Comparison of ENCODE assay signal across 1 cellular context in the genomic region with DNA sequence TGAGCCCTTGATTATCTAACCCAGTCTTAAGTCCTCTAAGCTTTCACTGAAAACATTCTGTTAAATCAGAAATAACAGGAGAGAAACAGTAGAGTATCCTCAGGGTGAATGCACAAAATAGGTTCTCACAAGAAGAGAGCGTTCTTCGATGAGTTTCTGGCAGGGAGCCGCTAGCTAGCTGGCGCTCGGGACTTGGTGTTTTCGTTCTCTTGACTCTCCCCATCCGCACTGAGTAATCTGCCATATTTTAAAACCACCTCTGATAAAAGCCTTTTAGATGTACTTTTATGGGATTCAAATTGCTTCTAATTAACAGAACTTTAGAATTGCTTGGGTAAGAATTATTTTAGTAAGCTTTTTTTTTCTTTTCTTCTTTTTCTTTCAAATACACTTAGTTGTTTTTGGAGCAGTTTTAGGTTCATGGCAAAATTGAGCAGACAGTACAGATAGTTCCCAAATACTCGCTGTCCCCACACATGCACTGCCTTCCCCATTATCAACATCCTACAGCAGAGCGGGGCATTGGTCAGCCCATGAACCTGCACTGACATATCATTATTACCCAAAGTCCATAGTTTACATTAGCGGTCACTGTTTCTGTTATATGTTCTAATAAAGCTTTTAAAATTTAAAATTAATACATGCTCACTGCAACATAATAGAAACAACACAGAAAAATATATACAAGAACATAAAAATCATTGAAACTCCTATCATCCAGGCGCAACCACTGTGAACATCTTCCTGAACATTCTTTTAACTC.
TF ChIP-seq lines count a peak whose summit lies in the region.

No MANE protein-coding gene starts in this region.

TF ChIP-seq in K562, 482 proteins besides CTCF, POLR2A, EP300 and RAD21:
- TF ChIP-seq CBX8 (IDR thresholded peaks at IDR 0.05; ENCODE audit: borderline replicate concordance, extremely low read depth, low read depth, low read length, poor library complexity, severe bottlenecking), result peak; percentile 92
- TF ChIP-seq CBX2 (IDR thresholded peaks at IDR 0.05; ENCODE audit: insufficient read depth, low read length, poor library complexity, severe bottlenecking), result peak; percentile 91
- TF ChIP-seq ILK (tag; IDR thresholded peaks at IDR 0.05; ENCODE audit: borderline replicate concordance, low read depth), result no peak
- TF ChIP-seq, protein P1, sequence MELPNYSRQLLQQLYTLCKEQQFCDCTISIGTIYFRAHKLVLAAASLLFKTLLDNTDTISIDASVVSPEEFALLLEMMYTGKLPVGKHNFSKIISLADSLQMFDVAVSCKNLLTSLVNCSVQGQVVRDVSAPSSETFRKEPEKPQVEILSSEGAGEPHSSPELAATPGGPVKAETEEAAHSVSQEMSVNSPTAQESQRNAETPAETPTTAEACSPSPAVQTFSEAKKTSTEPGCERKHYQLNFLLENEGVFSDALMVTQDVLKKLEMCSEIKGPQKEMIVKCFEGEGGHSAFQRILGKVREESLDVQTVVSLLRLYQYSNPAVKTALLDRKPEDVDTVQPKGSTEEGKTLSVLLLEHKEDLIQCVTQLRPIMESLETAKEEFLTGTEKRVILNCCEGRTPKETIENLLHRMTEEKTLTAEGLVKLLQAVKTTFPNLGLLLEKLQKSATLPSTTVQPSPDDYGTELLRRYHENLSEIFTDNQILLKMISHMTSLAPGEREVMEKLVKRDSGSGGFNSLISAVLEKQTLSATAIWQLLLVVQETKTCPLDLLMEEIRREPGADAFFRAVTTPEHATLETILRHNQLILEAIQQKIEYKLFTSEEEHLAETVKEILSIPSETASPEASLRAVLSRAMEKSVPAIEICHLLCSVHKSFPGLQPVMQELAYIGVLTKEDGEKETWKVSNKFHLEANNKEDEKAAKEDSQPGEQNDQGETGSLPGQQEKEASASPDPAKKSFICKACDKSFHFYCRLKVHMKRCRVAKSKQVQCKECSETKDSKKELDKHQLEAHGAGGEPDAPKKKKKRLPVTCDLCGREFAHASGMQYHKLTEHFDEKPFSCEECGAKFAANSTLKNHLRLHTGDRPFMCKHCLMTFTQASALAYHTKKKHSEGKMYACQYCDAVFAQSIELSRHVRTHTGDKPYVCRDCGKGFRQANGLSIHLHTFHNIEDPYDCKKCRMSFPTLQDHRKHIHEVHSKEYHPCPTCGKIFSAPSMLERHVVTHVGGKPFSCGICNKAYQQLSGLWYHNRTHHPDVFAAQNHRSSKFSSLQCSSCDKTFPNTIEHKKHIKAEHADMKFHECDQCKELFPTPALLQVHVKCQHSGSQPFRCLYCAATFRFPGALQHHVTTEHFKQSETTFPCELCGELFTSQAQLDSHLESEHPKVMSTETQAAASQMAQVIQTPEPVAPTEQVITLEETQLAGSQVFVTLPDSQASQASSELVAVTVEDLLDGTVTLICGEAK (IDR thresholded peaks at IDR 0.05), result peak; percentile 47
- TF ChIP-seq, protein P1 (CRISPR knock-in tag; IDR thresholded peaks at IDR 0.05), result no peak
